1 cellular context compared by ENCODE assay signal in genomic region chr5:96931037-96931436, GRCh38.
A peak's percentile ranks its signal among the peaks of the same experiment; 100 is the strongest.
TF ChIP-seq lines count a peak whose summit lies in the region.

No MANE protein-coding gene starts in this region.

TF ChIP-seq in HEK293, 187 proteins besides CTCF, POLR2A, EP300 and RAD21:
- TF ChIP-seq ZNF121 (tag by site-specific recombination; IDR thresholded peaks at IDR 0.05): 0 out of 2 replicates have a peak, but pooled peaks have one; percentile 80
